In genomic region chr17:81999975-82000802, GRCh38 we compare ENCODE assay signal across 1 cellular context.
TF ChIP-seq lines count a peak whose summit lies in the region.

No MANE protein-coding gene starts in this region.

TF ChIP-seq in HepG2, 621 proteins besides CTCF, POLR2A, EP300 and RAD21 (continued from another document and continues in another):
- TF ChIP-seq HMGXB4 (CRISPR knock-in tag; IDR thresholded peaks at IDR 0.05; ENCODE audit: borderline replicate concordance in 1 of 2, low read depth in 1 of 2) (peak; percentile 36 to 77), ZFP41 (CRISPR knock-in tag; IDR thresholded peaks at IDR 0.05; ENCODE audit: borderline replicate concordance) (peak; percentile 55; the same call in 1 of the 2 replicates), ARID4A (CRISPR knock-in tag; IDR thresholded peaks at IDR 0.05; ENCODE audit: borderline replicate concordance) (peak; percentile 68; the same call in 1 of the 2 replicates), ZNF329 (CRISPR knock-in tag; IDR thresholded peaks at IDR 0.05; ENCODE audit: low read depth) (peak; percentile 46), ZNF33A (CRISPR knock-in tag; IDR thresholded peaks at IDR 0.05; ENCODE audit: borderline replicate concordance) (0 out of 2 replicates have a peak, but pooled peaks have one; percentile 27), NFAT5 (CRISPR knock-in tag; IDR thresholded peaks at IDR 0.05) (0 out of 2 replicates have a peak, but pooled peaks have one; percentile 16), SALL2 (CRISPR knock-in tag; IDR thresholded peaks at IDR 0.05) (peak; percentile 17; the same call in 1 of the 2 replicates), GABPB1 (CRISPR knock-in tag; IDR thresholded peaks at IDR 0.05) (0 out of 2 replicates have a peak, but pooled peaks have one; percentile 43), ZHX1 (CRISPR knock-in tag; IDR thresholded peaks at IDR 0.05; ENCODE audit: low read depth) (0 out of 2 replicates have a peak, but pooled peaks have one; percentile 41), GABPA (IDR thresholded peaks at IDR 0.05; ENCODE audit: low read depth, low read length) (no peak), GABPA (CRISPR knock-in tag; IDR thresholded peaks at IDR 0.05; ENCODE audit: low read depth) (no peak; the same call in 1 of the 2 replicates), MED13 (CRISPR knock-in tag; IDR thresholded peaks at IDR 0.05) (peak; percentile 35; the same call in 1 of the 2 replicates), MTF1 (CRISPR knock-in tag; IDR thresholded peaks at IDR 0.05) (no peak), NPAS2 (CRISPR knock-in tag; IDR thresholded peaks at IDR 0.05; ENCODE audit: borderline replicate concordance) (no peak), PHF8 (CRISPR knock-in tag; IDR thresholded peaks at IDR 0.05) (no peak; the same call in 1 of the 2 replicates), MLLT10 (CRISPR knock-in tag; IDR thresholded peaks at IDR 0.05) (no peak), ARNT (IDR thresholded peaks at IDR 0.05) (no peak), ZNF235 (CRISPR knock-in tag; IDR thresholded peaks at IDR 0.05; ENCODE audit: borderline replicate concordance) (0 out of 2 replicates have a peak, but pooled peaks have one; percentile 16), ADNP (CRISPR knock-in tag; IDR thresholded peaks at IDR 0.05) (peak; percentile 65; the same call in 1 of the 2 replicates), NCOA5 (CRISPR knock-in tag; IDR thresholded peaks at IDR 0.05) (no peak), TCF7 (IDR thresholded peaks at IDR 0.05; ENCODE audit: low read depth) (peak; percentile 85; the same call in 1 of the 2 replicates), KDM1A (CRISPR knock-in tag; IDR thresholded peaks at IDR 0.05) (peak; percentile 59; the same call in 1 of the 2 replicates), FOXO1 (CRISPR knock-in tag; IDR thresholded peaks at IDR 0.05) (0 out of 2 replicates have a peak, but pooled peaks have one; percentile 68), XRCC5 (optimal IDR thresholded peaks at IDR 0.05; ENCODE audit: low read length) (peak; percentile 92), KLF6 (CRISPR knock-in tag; IDR thresholded peaks at IDR 0.05) (0 out of 2 replicates have a peak, but pooled peaks have one; percentile 7), NR0B2 (CRISPR knock-in tag; IDR thresholded peaks at IDR 0.05) (no peak), RBM22 (optimal IDR thresholded peaks at IDR 0.05; ENCODE audit: low read length) (peak; percentile 90), ZFP90 (CRISPR knock-in tag; IDR thresholded peaks at IDR 0.05; ENCODE audit: borderline replicate concordance) (peak; percentile 95), TBL1XR1 (IDR thresholded peaks at IDR 0.05; ENCODE audit: borderline replicate concordance, low read length, partially characterized antibody) (no peak), ZNF275 (CRISPR knock-in tag; IDR thresholded peaks at IDR 0.05; ENCODE audit: borderline replicate concordance) (peak; percentile 84; the same call in 1 of the 2 replicates), SP2 (CRISPR knock-in tag; IDR thresholded peaks at IDR 0.05) (peak; percentile 58; the same call in 1 of the 2 replicates), XBP1 (CRISPR knock-in tag; IDR thresholded peaks at IDR 0.05) (no peak), EEA1 (CRISPR knock-in tag; IDR thresholded peaks at IDR 0.05; ENCODE audit: borderline replicate concordance) (no peak), MLX (CRISPR knock-in tag; IDR thresholded peaks at IDR 0.05) (peak; percentile 75), ZMAT3 (CRISPR knock-in tag; conservative IDR thresholded peaks at IDR 0.05) (peak; percentile 79), ZNF292 (CRISPR knock-in tag; IDR thresholded peaks at IDR 0.05; ENCODE audit: borderline replicate concordance, low read depth) (peak; percentile 55; the same call in 1 of the 2 replicates), TAF1 (CRISPR knock-in tag; IDR thresholded peaks at IDR 0.05) (peak; percentile 60; the same call in 1 of the 2 replicates), ZBTB10 (CRISPR knock-in tag; IDR thresholded peaks at IDR 0.05; ENCODE audit: borderline replicate concordance) (peak; percentile 68; the same call in 1 of the 2 replicates), KLF12 (CRISPR knock-in tag; IDR thresholded peaks at IDR 0.05; ENCODE audit: borderline replicate concordance) (no peak; the same call in none of the 2 replicates), PRMT3 (CRISPR knock-in tag; IDR thresholded peaks at IDR 0.05; ENCODE audit: borderline replicate concordance, low read depth) (peak; percentile 54; the same call in 1 of the 2 replicates), BRD4 (CRISPR knock-in tag; IDR thresholded peaks at IDR 0.05) (peak; percentile 93)
